Comparison of ENCODE assay signal across 16 cellular contexts in the genomic region with DNA sequence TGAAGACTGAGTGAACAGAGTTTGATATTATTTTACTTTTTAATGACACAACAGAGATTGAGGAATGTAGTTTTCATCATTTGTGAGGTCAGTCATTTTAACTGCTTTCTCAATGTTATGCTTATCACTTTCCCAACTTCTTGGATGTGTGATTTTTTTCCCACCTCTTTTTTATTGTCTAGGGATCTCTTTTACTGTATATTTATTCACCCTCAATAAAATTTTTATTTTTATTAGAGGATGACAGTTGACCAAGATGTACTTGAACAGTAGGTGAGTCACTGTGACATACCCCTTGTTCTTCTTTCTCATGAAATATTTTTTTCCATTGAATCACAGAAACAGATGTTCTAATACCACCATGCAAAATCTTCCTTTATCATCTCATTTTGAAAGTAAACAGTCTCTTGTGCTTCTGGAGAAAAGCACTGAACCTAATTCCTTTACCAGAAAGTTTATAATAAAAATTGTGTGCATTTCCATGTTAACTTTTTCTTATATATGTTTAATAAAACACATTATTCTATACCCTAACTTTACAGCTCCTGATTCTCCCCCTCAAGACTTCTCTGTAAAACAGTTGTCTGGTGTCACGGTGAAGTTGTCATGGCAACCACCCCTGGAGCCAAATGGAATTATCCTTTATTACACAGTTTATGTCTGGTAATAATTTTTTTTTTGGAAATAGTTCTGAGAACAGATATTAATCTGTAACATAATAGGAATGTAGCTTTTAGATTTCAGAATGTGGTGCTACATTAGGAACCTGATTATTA.
DNase-seq lines count a peak whose midpoint lies in the region; ATAC-seq and TF ChIP-seq lines count a peak whose summit lies in the region.
"Had no signal": no experiment of that assay in that cellular context is flagged by ENCODE, and none has a peak within 500 bp of the region (broad histone marks: within the 10 kb centered on the region; RNA-seq: fewer than 3 reads in every experiment).

No MANE protein-coding gene starts in this region.

- no peak overlapping the region for H2AFZ ChIP-seq in PC-3 (ENCODE audit: low read length)

- DNase-seq in NCI-H2081 (lab: John Stamatoyannopoulos, UW) (peak; percentile 7 to 15), NCI-H2081 treated with DMSO at 0.1 percent for 48 hours (lab: John Stamatoyannopoulos, UW) (no peak), PC-3 (peak; percentile 55), fibroblast of gingiva (ENCODE audit: low read depth) (peak; percentile 69), COLO829 (ENCODE audit: low spot score) (no peak), GOT3 (lab: John Stamatoyannopoulos, UW) (no peak)
- DNase-seq: ACHN; activated CD4-positive, alpha-beta T cell treated with anti-CD3 and anti-CD28 coated beads, Interleukin-2, amount 50 U/mL, for 1 hour; DMS79; NCI-H1694; stimulated activated CD4-positive, alpha-beta T cell treated with anti-CD3 and anti-CD28 coated beads, Interleukin-2, amount 100 ng/mL, for 24 hours; uterus had no signal

- no peaks in the 10 kb centered on the region for H3K79me2 ChIP-seq in PC-3 (ENCODE audit: low read length)

- BruUV-seq in PC-3 (replicated peaks; lab: Mats Ljungman, UMichigan), result no TSS peak

- TF ChIP-seq CTCF in PC-3 (conservative IDR thresholded peaks at IDR 0.05; ENCODE audit: low read depth, low read length), result no peak

- intact Hi-C loops in PC-3 (cut with micrococcal nuclease), result no loop called here

- H3K4me1 ChIP-seq in PC-3 (ENCODE audit: insufficient read depth, low read length), result peaks cover 17% of the 10 kb centered on the region; the same call in 1 of the 2 replicates
- peaks cover 27% of the 10 kb centered on the region for H3K4me1 ChIP-seq in skeletal muscle satellite cell (ENCODE audit: control insufficient read depth, insufficient read depth, low read length)
- H3K4me1 ChIP-seq: uterus had no signal

- no peaks in the 10 kb centered on the region for H3K27me3 ChIP-seq in PC-3 (ENCODE audit: low read length)
- H3K27me3 ChIP-seq in skeletal muscle satellite cell (ENCODE audit: control insufficient read depth, insufficient read depth, low read length), result no peaks in the 10 kb centered on the region
- H3K27me3 ChIP-seq: cardiac muscle cell, uterus had no signal

- H3K4me2 ChIP-seq in PC-3 (ENCODE audit: low read length), result peak overlapping the region; percentile 24
- H3K4me2 ChIP-seq in skeletal muscle satellite cell (ENCODE audit: low read length), result peak overlapping the region; percentile 67

- peak; percentile 78 for ATAC-seq in PC-3
- no peak for ATAC-seq in GM18511 (IDR thresholded peaks at IDR 0.05; ENCODE audit: unreplicated experiment)

- CTCF ChIA-PET in PC-3 (lab: Charles Lee), result no interaction called here

- H3K4me3 ChIP-seq in PC-3 (ENCODE audit: low read length) (no peak overlapping the region), skeletal muscle satellite cell (ENCODE audit: low read length) (no peak overlapping the region)
- H3K4me3 ChIP-seq: cardiac muscle cell, HAP-1, uterus had no signal

- H3K9ac ChIP-seq in PC-3 (ENCODE audit: low read length) (peak overlapping the region; percentile 55), skeletal muscle satellite cell (ENCODE audit: low read depth, low read length) (peak overlapping the region; percentile 88)

- H3K27ac ChIP-seq in PC-3 (ENCODE audit: low read length), result peak overlapping the region; percentile 80
- H3K27ac ChIP-seq: cardiac muscle cell, uterus had no signal

- H4K20me1 ChIP-seq in PC-3 (ENCODE audit: low read length), result no peaks in the 10 kb centered on the region

- H3K9me3 ChIP-seq in PC-3 (ENCODE audit: low read length) (no peaks in the 10 kb centered on the region), skeletal muscle satellite cell (replicated peaks; ENCODE audit: low read length) (peaks cover 6% of the 10 kb centered on the region)
- H3K9me3 ChIP-seq: HAP-1, uterus had no signal

- no peaks in the 10 kb centered on the region for H3F3A ChIP-seq in PC-3 (ENCODE audit: low read length, unreplicated experiment)

- no peaks in the 10 kb centered on the region for H3K36me3 ChIP-seq in PC-3 (ENCODE audit: low read depth, low read length)
- no peaks in the 10 kb centered on the region for H3K36me3 ChIP-seq in skeletal muscle satellite cell (ENCODE audit: insufficient read depth, low read length)
- H3K36me3 ChIP-seq: cardiac muscle cell, HAP-1, uterus had no signal

- POLR2A ChIA-PET in PC-3 (lab: Charles Lee; ENCODE audit: unreplicated experiment), result no interaction called here

- no peaks in the 10 kb centered on the region for H3K9me2 ChIP-seq in PC-3 (replicated peaks; ENCODE audit: low read length)

Comparison
In these comparisons a context has a peak if more than half of its experiments do, and no peak if none do; other contexts are left out.
1. DNase-seq: peak in NCI-H2081 (2 of 2), PC-3 (single experiment) and fibroblast of gingiva (single experiment); none in NCI-H2081 treated with DMSO at 0.1 percent for 48 hours (single experiment), COLO829 (single experiment) and GOT3 (single experiment).